ENCODE assay signal across 18 cellular contexts in genomic region chr15:36447373-36447772, GRCh38.
"Had no signal": no experiment of that assay in that cellular context is flagged by ENCODE, and none has a peak within 500 bp of the region (broad histone marks: within the 10 kb centered on the region; RNA-seq: fewer than 3 reads in every experiment).

No MANE protein-coding gene starts in this region.

- DNase-seq: MV-4-11, NCI-H1048, NCI-H1105 treated with DMSO at 0.1 percent for 48 hours, NCI-H1417 treated with DMSO at 0.1 percent for 48 hours, NCI-H146, NCI-H1930, NCI-H2081, NCI-H2107, NCI-H2227 treated with DMSO at 0.1 percent for 48 hours, NCI-H524, NCI-H526 treated with DMSO at 0.1 percent for 48 hours, NCI-H774, Right ventricle myocardium superior, RPMI8226, SIG-M5 had no signal

- H3K9me3 ChIP-seq: SJSA1 had no signal

- H3K36me3 ChIP-seq: SJSA1 had no signal

- H3K4me3 ChIP-seq: SJSA1, SK-N-MC had no signal

- H3K9ac ChIP-seq: KMS-11 had no signal

- H3K4me2 ChIP-seq: KMS-11 had no signal

- H3K27me3 ChIP-seq: SJSA1 had no signal

- H3K4me1 ChIP-seq: SJSA1 had no signal

- H3K27ac ChIP-seq: KMS-11, SJSA1, SK-N-MC had no signal
